ENCODE assay signal across 21 cellular contexts in the genomic region with DNA sequence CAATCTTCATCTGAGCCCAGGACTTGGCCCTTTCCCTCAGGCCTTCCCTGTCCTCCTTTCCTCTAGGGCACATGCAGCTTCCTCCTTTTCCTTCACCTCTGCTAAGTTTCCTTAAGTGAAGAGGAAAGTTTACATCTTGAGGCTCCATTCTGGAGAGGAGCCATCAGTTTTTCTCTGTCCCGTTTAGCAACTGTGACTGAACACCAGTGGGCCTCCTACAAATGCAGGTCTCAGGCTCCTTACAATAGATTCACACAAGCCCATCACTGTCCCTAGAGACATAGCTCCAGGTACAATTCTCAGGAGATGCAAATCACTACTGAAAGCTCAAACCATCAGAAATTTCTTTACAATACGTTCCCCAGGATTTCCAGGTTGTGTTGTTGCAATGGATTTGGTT. TPM values are rescaled to one million over a fixed set of nuclear protein-coding genes. Genes with fewer than 3 reads are reported as not detected.
DNase-seq lines count a peak whose midpoint lies in the region; ATAC-seq and TF ChIP-seq lines count a peak whose summit lies in the region.
"Had no signal": no experiment of that assay in that cellular context is flagged by ENCODE, and none has a peak within 500 bp of the region (broad histone marks: within the 10 kb centered on the region; RNA-seq: fewer than 3 reads in every experiment).

No MANE protein-coding gene starts in this region.

- DNase-seq in SK-N-SH: no peak
- no peak for DNase-seq in esophagus squamous epithelium (lab: John Stamatoyannopoulos, UW)
- DNase-seq in vagina (ENCODE audit: extremely low spot score in 2 of 2): peak in 1 of 2 donors; percentile 60
- no peak for DNase-seq in activated T-cell treated with anti-CD3 and anti-CD28 coated beads, Interleukin-2, amount 50 U/mL, for 4 hours
- no peak for DNase-seq in amniotic stem cell (lab: John Stamatoyannopoulos, UW)
- DNase-seq: activated naive CD8-positive, alpha-beta T cell treated with anti-CD3 and anti-CD28 coated beads for 36 hours; activated T-cell treated with anti-CD3 and anti-CD28 coated beads, Interleukin-2, amount 50 U/mL, for 72 hours; DMS153; effector memory CD8-positive, alpha-beta T cell; MG63; NCI-H1930; NCI-H510A treated with DMSO at 0.1 percent for 48 hours; stimulated activated CD4-positive, alpha-beta T cell treated with anti-CD3 and anti-CD28 coated beads, Interleukin-4, amount 100 ng/mL, for 4 hours; thyroid gland had no signal

- no peaks in the 10 kb centered on the region for H3K9me3 ChIP-seq in SK-N-SH
- H3K9me3 ChIP-seq in esophagus squamous epithelium: no peaks in the 10 kb centered on the region
- no peaks in the 10 kb centered on the region for H3K9me3 ChIP-seq in neutrophil
- no peaks in the 10 kb centered on the region for H3K9me3 ChIP-seq in vagina
- H3K9me3 ChIP-seq: MG63, thyroid gland had no signal

- no peak overlapping the region for H3K4me3 Mint-ChIP-seq in activated T-cell treated with anti-CD3 and anti-CD28 coated beads, Interleukin-2, amount 50 U/mL, for 4 hours
- H3K4me3 Mint-ChIP-seq: activated naive CD8-positive, alpha-beta T cell treated with anti-CD3 and anti-CD28 coated beads for 36 hours; activated T-cell treated with anti-CD3 and anti-CD28 coated beads, Interleukin-2, amount 50 U/mL, for 72 hours; central memory CD8-positive, alpha-beta T cell; effector memory CD8-positive, alpha-beta T cell had no signal

- TF ChIP-seq CTCF in SK-N-SH (IDR thresholded peaks at IDR 0.05) (no peak), esophagus squamous epithelium (IDR thresholded peaks at IDR 0.05) (no peak), neutrophil (IDR thresholded peaks at IDR 0.05) (no peak), vagina (IDR thresholded peaks at IDR 0.05) (no peak)

- H3K27me3 Mint-ChIP-seq in activated T-cell treated with anti-CD3 and anti-CD28 coated beads, Interleukin-2, amount 50 U/mL, for 4 hours (ENCODE audit: low read depth): peaks cover 5% of the 10 kb centered on the region

- H3K4me1 Mint-ChIP-seq in activated T-cell treated with anti-CD3 and anti-CD28 coated beads, Interleukin-2, amount 50 U/mL, for 4 hours (ENCODE audit: low read depth): no peaks in the 10 kb centered on the region
- H3K4me1 Mint-ChIP-seq: activated naive CD8-positive, alpha-beta T cell treated with anti-CD3 and anti-CD28 coated beads for 36 hours; central memory CD8-positive, alpha-beta T cell had no signal

- H3K9me3 Mint-ChIP-seq in activated T-cell treated with anti-CD3 and anti-CD28 coated beads, Interleukin-2, amount 50 U/mL, for 4 hours: peaks cover 6% of the 10 kb centered on the region
- H3K9me3 Mint-ChIP-seq: central memory CD8-positive, alpha-beta T cell; effector memory CD8-positive, alpha-beta T cell had no signal

- CTCF ChIA-PET in SK-N-SH (lab: Yijun Ruan, JAX): interaction anchor here (1.0 kb wide), 1 partner anchor 18 kb away, joined by 3 read pairs; no protein-coding TSS in a partner anchor

- TF ChIP-seq RAD21 in SK-N-SH (IDR thresholded peaks at IDR 0.05; ENCODE audit: low read length): no peak

- 91% methylated on average over 2 of the region's 2 CpGs for WGBS in SK-N-SH (ENCODE audit: low lambda C conversion rate)
- whole genome bisulfite sequencing in esophagus squamous epithelium, 2 donors: 54 to 74% methylated on average over 2 of the region's 2 CpGs

- H3K4me1 ChIP-seq in SK-N-SH (ENCODE audit: control insufficient read depth in 1 of 2, insufficient read depth in 2 of 2, low read depth in 1 of 2, low read length in 1 of 2) (peaks cover 0 to 31% of the 10 kb centered on the region in 2 experiments; a peak in 2 of 4 replicates), esophagus squamous epithelium (peaks cover 6 to 82% (median 31%) of the 10 kb centered on the region in 3 donors), neutrophil (ENCODE audit: control insufficient read depth in 1 of 2, insufficient read depth in 1 of 2, low read depth in 1 of 2, low read length in 1 of 2) (peaks cover 34 to 47% of the 10 kb centered on the region in 2 experiments), vagina (peaks cover 38% of the 10 kb centered on the region)
- H3K4me1 ChIP-seq: thyroid gland had no signal

- H3K9me2 ChIP-seq in SK-N-SH: no peaks in the 10 kb centered on the region; the same call in 1 of the 2 replicates

- TF ChIP-seq POLR2A in esophagus squamous epithelium (IDR thresholded peaks at IDR 0.05): no peak
- no peak for TF ChIP-seq POLR2A in vagina (IDR thresholded peaks at IDR 0.05)

- H3K9ac ChIP-seq in SK-N-SH: no peak overlapping the region

- H4K20me1 ChIP-seq in SK-N-SH (ENCODE audit: insufficient read depth): no peaks in the 10 kb centered on the region

- H3F3A ChIP-seq in SK-N-SH (replicated peaks; ENCODE audit: insufficient read depth): peaks cover 10% of the 10 kb centered on the region

- H3K36me3 ChIP-seq in SK-N-SH (replicated peaks in 1 of 2; ENCODE audit: control insufficient read depth in 1 of 2, insufficient read depth in 2 of 2, low read length in 1 of 2) (no peaks in the 10 kb centered on the region), esophagus squamous epithelium (no peaks in the 10 kb centered on the region), neutrophil (peaks cover 53% of the 10 kb centered on the region), vagina (no peaks in the 10 kb centered on the region)
- H3K36me3 ChIP-seq: MG63, thyroid gland had no signal

- POLR2A ChIA-PET in SK-N-SH (lab: Yijun Ruan, JAX): no interaction called here

- H3K36me3 Mint-ChIP-seq in activated T-cell treated with anti-CD3 and anti-CD28 coated beads, Interleukin-2, amount 50 U/mL, for 4 hours (ENCODE audit: insufficient read depth): no peaks in the 10 kb centered on the region
- H3K36me3 Mint-ChIP-seq: activated naive CD8-positive, alpha-beta T cell treated with anti-CD3 and anti-CD28 coated beads for 36 hours had no signal

- ATAC-seq in SK-N-SH treated with all-trans-retinoic acid at 6 μM for 48 hours: no peak
- no peak for ATAC-seq in activated T-cell treated with anti-CD3 and anti-CD28 coated beads, Interleukin-2, amount 50 U/mL, for 4 hours
- ATAC-seq in esophagus mucosa: no peak
- ATAC-seq: activated T-cell treated with anti-CD3 and anti-CD28 coated beads, Interleukin-2, amount 50 U/mL, for 72 hours; effector memory CD8-positive, alpha-beta T cell had no signal

- no peaks in the 10 kb centered on the region for H3K79me2 ChIP-seq in SK-N-SH (ENCODE audit: insufficient read depth)

- H3K4me2 ChIP-seq in SK-N-SH: no peak overlapping the region

- H3K27ac ChIP-seq in SK-N-SH (ENCODE audit: low read depth in 2 of 2, low read length in 1 of 2) (peak overlapping the region in 1 of 2 experiments; percentile 70; a peak in 2 of 4 replicates), esophagus squamous epithelium (peak overlapping the region; percentile 81 to 91 (median 83)), neutrophil (peak overlapping the region; percentile 55), vagina (peak overlapping the region; percentile 57)
- H3K27ac ChIP-seq: 22Rv1, C4-2B, thyroid gland had no signal

- H2AFZ ChIP-seq in SK-N-SH (ENCODE audit: low read depth): peak overlapping the region; percentile 54; the same call in 1 of the 2 replicates

- H3K4me3 ChIP-seq in SK-N-SH (ENCODE audit: low read depth in 2 of 2, low read length in 1 of 2): no peak overlapping the region
- H3K4me3 ChIP-seq in esophagus squamous epithelium: no peak overlapping the region
- no peak overlapping the region for H3K4me3 ChIP-seq in neutrophil (ENCODE audit: low read depth in 1 of 2, low read length in 1 of 2)
- H3K4me3 ChIP-seq in vagina: no peak overlapping the region
- H3K4me3 ChIP-seq: MG63, thyroid gland had no signal

- no peak for TF ChIP-seq EP300 in SK-N-SH (IDR thresholded peaks at IDR 0.05; ENCODE audit: borderline replicate concordance in 1 of 2, low read depth in 1 of 2, low read length in 1 of 2)

- intact Hi-C loops in esophagus squamous epithelium (cut with DNase I) (no loop called here), vagina (cut with DNase I) (no loop called here)

- no peaks in the 10 kb centered on the region for H3K27me3 ChIP-seq in SK-N-SH (ENCODE audit: insufficient read depth)
- H3K27me3 ChIP-seq in esophagus squamous epithelium: no peaks in the 10 kb centered on the region
- no peaks in the 10 kb centered on the region for H3K27me3 ChIP-seq in neutrophil
- H3K27me3 ChIP-seq in vagina: no peaks in the 10 kb centered on the region
- H3K27me3 ChIP-seq: MG63, thyroid gland had no signal

TF ChIP-seq in SK-N-SH, 30 proteins besides CTCF, POLR2A, EP300 and RAD21 (continues in another document):
- TF ChIP-seq, protein P1, sequence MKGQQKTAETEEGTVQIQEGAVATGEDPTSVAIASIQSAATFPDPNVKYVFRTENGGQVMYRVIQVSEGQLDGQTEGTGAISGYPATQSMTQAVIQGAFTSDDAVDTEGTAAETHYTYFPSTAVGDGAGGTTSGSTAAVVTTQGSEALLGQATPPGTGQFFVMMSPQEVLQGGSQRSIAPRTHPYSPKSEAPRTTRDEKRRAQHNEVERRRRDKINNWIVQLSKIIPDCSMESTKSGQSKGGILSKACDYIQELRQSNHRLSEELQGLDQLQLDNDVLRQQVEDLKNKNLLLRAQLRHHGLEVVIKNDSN (IDR thresholded peaks at IDR 0.05; ENCODE audit: borderline replicate concordance, low read depth): no peak

RNA-seq across cellular contexts. Expression of a gene that starts 23.3 kb away (rescaled TPM):
- polyA plus RNA-seq in SK-N-SH (2012; rRNA removed): not detected in 2 replicates
- 0.01 TPM in 1 of 2 replicates, not detected in the other for polyA plus RNA-seq in SK-N-SH (2012; cell fraction: cytosol; rRNA removed)
- polyA plus RNA-seq in SK-N-SH (2012; cell fraction: nucleus; rRNA removed): not detected in 2 replicates
- total RNA-seq in esophagus squamous epithelium (10 to 100 TPM in 2 of 4 donors, 1 to 10 TPM in 1, under 1 TPM in 1; 0.42 to 66.8 (median 21.6) TPM), vagina (62.9 TPM), esophagus mucosa (2.7 TPM)
- total RNA-seq in activated T-cell treated with anti-CD3 and anti-CD28 coated beads, Interleukin-2, amount 50 U/mL, for 4 hours: under 1 TPM in 2 of 3 donors, not detected in 1; 0.27 to 0.33 TPM
- total RNA-seq: activated naive CD8-positive, alpha-beta T cell treated with anti-CD3 and anti-CD28 coated beads for 36 hours; activated T-cell treated with anti-CD3 and anti-CD28 coated beads, Interleukin-2, amount 50 U/mL, for 72 hours; SK-MEL-5 had no signal

RNA-seq across cellular contexts. Expression of a gene that starts 50.8 kb away (rescaled TPM):
- polyA plus RNA-seq in SK-N-SH (2012; rRNA removed): 6.9 and 10.3 TPM in 2 replicates
- polyA plus RNA-seq in SK-N-SH (2012; cell fraction: cytosol; rRNA removed): 12.9 and 15.5 TPM in 2 replicates
- 2.0 and 4.5 TPM in 2 replicates for polyA plus RNA-seq in SK-N-SH (2012; cell fraction: nucleus; rRNA removed)
- 10 to 100 TPM; 51.7 to 88.4 (median 56.9) TPM for total RNA-seq in esophagus squamous epithelium
- 19.2 TPM for total RNA-seq in vagina
- 10 to 100 TPM; 16.3 to 20.7 (median 18.4) TPM for total RNA-seq in activated T-cell treated with anti-CD3 and anti-CD28 coated beads, Interleukin-2, amount 50 U/mL, for 4 hours
- total RNA-seq in esophagus mucosa: 69.5 TPM
